21 cellular contexts compared by ENCODE assay signal in the genomic region with DNA sequence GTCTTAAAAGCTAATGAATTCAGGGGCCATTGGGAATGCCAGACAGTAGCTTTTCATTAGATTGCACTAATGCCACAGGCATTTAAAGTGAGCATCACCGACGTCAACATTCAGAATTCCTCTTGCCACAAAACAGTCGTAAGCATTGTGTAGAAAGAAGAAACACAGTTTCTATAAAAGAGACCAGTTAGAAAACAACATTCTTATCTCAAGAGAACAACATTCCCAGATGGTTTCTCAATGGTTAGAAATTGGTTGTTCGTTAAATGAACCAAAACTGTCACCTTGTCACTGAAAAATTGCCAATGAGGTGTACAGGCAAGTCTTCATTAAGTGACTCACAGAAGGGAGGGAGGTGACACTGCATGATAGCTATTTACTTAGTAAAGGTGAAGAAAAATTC.
A peak's percentile ranks its signal among the peaks of the same experiment; 100 is the strongest.
DNase-seq lines count a peak whose midpoint lies in the region; ATAC-seq and TF ChIP-seq lines count a peak whose summit lies in the region.
"Had no signal": no experiment of that assay in that cellular context is flagged by ENCODE, and none has a peak within 500 bp of the region (broad histone marks: within the 10 kb centered on the region; RNA-seq: fewer than 3 reads in every experiment).

No MANE protein-coding gene starts in this region.

- H3K4me3 ChIP-seq in cardiac muscle cell (no peak overlapping the region), astrocyte of the spinal cord (ENCODE audit: low read depth, low read length) (no peak overlapping the region), hepatocyte (no peak overlapping the region), Caco-2 (ENCODE audit: low read depth, low read length) (no peak overlapping the region)
- H3K4me3 ChIP-seq in CD8-positive, alpha-beta T cell (ENCODE audit: low read depth, low read length), result no peak overlapping the region
- H3K4me3 ChIP-seq: A549, heart left ventricle, SJCRH30, skin epidermis had no signal

- no peak for ATAC-seq in Right ventricle myocardium superior (ENCODE audit: poor library complexity)
- no peak for ATAC-seq in CD8-positive, alpha-beta T cell
- ATAC-seq: A549 had no signal

- H3K9me3 ChIP-seq in cardiac muscle cell (ENCODE audit: low read depth), result no peaks in the 10 kb centered on the region
- H3K9me3 ChIP-seq in hepatocyte (ENCODE audit: low read depth), result no peaks in the 10 kb centered on the region
- H3K9me3 ChIP-seq in Caco-2, result no peaks in the 10 kb centered on the region
- H3K9me3 ChIP-seq in CD8-positive, alpha-beta T cell (ENCODE audit: low read length), result no peaks in the 10 kb centered on the region
- H3K9me3 ChIP-seq: A549, heart left ventricle, SJCRH30 had no signal

- peaks cover 2% of the 10 kb centered on the region for H3K27me3 Mint-ChIP-seq in Caco-2 (ENCODE audit: insufficient read depth, unreplicated experiment)
- no peaks in the 10 kb centered on the region for H3K27me3 Mint-ChIP-seq in CD8-positive, alpha-beta T cell (ENCODE audit: low read depth)
- H3K27me3 Mint-ChIP-seq: activated CD4-positive, alpha-beta T cell treated with anti-CD3 and anti-CD28 coated beads, Interleukin-2, amount 10 ng/mL, durations not matched to agents 24 days and 14 days; activated naive CD8-positive, alpha-beta T cell treated with anti-CD3 and anti-CD28 coated beads for 36 hours had no signal

- H3K4me3 Mint-ChIP-seq in Caco-2 (ENCODE audit: unreplicated experiment), result no peak overlapping the region
- no peak overlapping the region for H3K4me3 Mint-ChIP-seq in CD8-positive, alpha-beta T cell
- H3K4me3 Mint-ChIP-seq: activated CD4-positive, alpha-beta T cell treated with anti-CD3 and anti-CD28 coated beads, Interleukin-2, amount 10 ng/mL, durations not matched to agents 24 days and 14 days; activated naive CD8-positive, alpha-beta T cell treated with anti-CD3 and anti-CD28 coated beads for 36 hours had no signal

- H3K36me3 Mint-ChIP-seq in Caco-2 (ENCODE audit: insufficient read depth, unreplicated experiment), result no peaks in the 10 kb centered on the region
- no peaks in the 10 kb centered on the region for H3K36me3 Mint-ChIP-seq in CD8-positive, alpha-beta T cell
- H3K36me3 Mint-ChIP-seq: activated naive CD8-positive, alpha-beta T cell treated with anti-CD3 and anti-CD28 coated beads for 36 hours had no signal

- no peak overlapping the region for H3K27ac Mint-ChIP-seq in Caco-2 (ENCODE audit: unreplicated experiment)
- no peak overlapping the region for H3K27ac Mint-ChIP-seq in CD8-positive, alpha-beta T cell
- H3K27ac Mint-ChIP-seq: activated CD4-positive, alpha-beta T cell treated with anti-CD3 and anti-CD28 coated beads, Interleukin-2, amount 10 ng/mL, durations not matched to agents 24 days and 14 days; activated naive CD8-positive, alpha-beta T cell treated with anti-CD3 and anti-CD28 coated beads for 36 hours had no signal

- H3K9me3 Mint-ChIP-seq in Caco-2 (ENCODE audit: unreplicated experiment), result no peaks in the 10 kb centered on the region
- no peaks in the 10 kb centered on the region for H3K9me3 Mint-ChIP-seq in CD8-positive, alpha-beta T cell
- H3K9me3 Mint-ChIP-seq: activated CD4-positive, alpha-beta T cell treated with anti-CD3 and anti-CD28 coated beads, Interleukin-2, amount 10 ng/mL, durations not matched to agents 24 days and 14 days; activated naive CD8-positive, alpha-beta T cell treated with anti-CD3 and anti-CD28 coated beads for 36 hours had no signal

- 49% methylated on average over 4 of the region's 4 CpGs for WGBS in hepatocyte (ENCODE audit: low lambda C conversion rate, missing lambda C conversion rate)

- H3K27ac ChIP-seq in cardiac muscle cell (peak overlapping the region; percentile 21), hepatocyte (peak overlapping the region; percentile 8)
- no peak overlapping the region for H3K27ac ChIP-seq in CD8-positive, alpha-beta T cell (ENCODE audit: low read depth, low read length)
- H3K27ac ChIP-seq: A549, heart left ventricle, SJCRH30, skin epidermis had no signal

- no peak overlapping the region for H2AFZ ChIP-seq in hepatocyte

- H3K4me2 ChIP-seq in hepatocyte, result no peak overlapping the region
- H3K4me2 ChIP-seq: A549 had no signal

- H4K20me1 ChIP-seq in hepatocyte (ENCODE audit: insufficient read depth, poor library complexity, severe bottlenecking), result no peaks in the 10 kb centered on the region

- no TSS peak for BruUV-seq in Caco-2 (replicated peaks; lab: Mats Ljungman, UMichigan)

- H3K4me1 ChIP-seq in cardiac muscle cell (ENCODE audit: low read depth), result peaks cover 14% of the 10 kb centered on the region
- H3K4me1 ChIP-seq in hepatocyte (ENCODE audit: insufficient read depth), result peaks cover 11% of the 10 kb centered on the region
- no peaks in the 10 kb centered on the region for H3K4me1 ChIP-seq in Caco-2
- no peaks in the 10 kb centered on the region for H3K4me1 ChIP-seq in CD8-positive, alpha-beta T cell (ENCODE audit: insufficient read depth, low read length)
- H3K4me1 ChIP-seq: A549, SJCRH30 had no signal

- H3K27me3 ChIP-seq in cardiac muscle cell (no peaks in the 10 kb centered on the region), hepatocyte (no peaks in the 10 kb centered on the region), Caco-2 (replicated peaks; ENCODE audit: control insufficient read depth, insufficient read depth, low read length) (no peaks in the 10 kb centered on the region)
- no peaks in the 10 kb centered on the region for H3K27me3 ChIP-seq in CD8-positive, alpha-beta T cell (ENCODE audit: insufficient read depth, low read length)
- H3K27me3 ChIP-seq: heart left ventricle, SJCRH30 had no signal

- TF ChIP-seq CTCF in cardiac muscle cell (IDR thresholded peaks at IDR 0.05; ENCODE audit: low read depth, low read length) (no peak), astrocyte of the spinal cord (IDR thresholded peaks at IDR 0.05; ENCODE audit: low read depth, low read length) (no peak), hepatocyte (IDR thresholded peaks at IDR 0.05; ENCODE audit: poor library complexity) (no peak), Caco-2 (IDR thresholded peaks at IDR 0.05; ENCODE audit: insufficient read depth in 1 of 2, low read depth in 1 of 2, low read length in 1 of 2, severe bottlenecking in 1 of 2, unreplicated experiment in 1 of 2) (no peak)
- no peak for TF ChIP-seq CTCF in CD8-positive, alpha-beta T cell (IDR thresholded peaks at IDR 0.05)

- peak in 1 of 2 donors; percentile 37 for DNase-seq in cardiac muscle cell (ENCODE audit: low read depth in 1 of 2, low spot score in 1 of 2)
- DNase-seq in Right ventricle myocardium superior, result no peak
- peak; percentile 73 for DNase-seq in astrocyte of the spinal cord (ENCODE audit: low read depth, low spot score)
- DNase-seq in hepatocyte (ENCODE audit: low spot score), result no peak
- DNase-seq in Caco-2, result no peak
- no peak for DNase-seq in CD8-positive, alpha-beta T cell
- no peak for DNase-seq in activated CD4-positive, alpha-beta T cell treated with anti-CD3 and anti-CD28 coated beads, Interleukin-2, amount 50 U/mL, for 1 hour
- DNase-seq in HK-2 (ENCODE audit: unreplicated experiment), result no peak
- DNase-seq: activated CD4-positive, alpha-beta T cell treated with anti-CD3 and anti-CD28 coated beads, Interleukin-2, amount 10 ng/mL, durations not matched to agents 24 days and 14 days; activated naive CD8-positive, alpha-beta T cell treated with anti-CD3 and anti-CD28 coated beads for 36 hours; activated T-cell treated with anti-CD3 and anti-CD28 coated beads, Interleukin-2, amount 50 U/mL, for 1 hour; Calu3; heart left ventricle; Kasumi-1; kidney; NCI-H1436 treated with DMSO at 0.1 percent for 48 hours; NCI-H226; nucleus accumbens; SJCRH30 had no signal

- in situ Hi-C loops in astrocyte of the spinal cord (cut with HindIII; ENCODE audit: low sequenced_read_pairs), result no loop called here

- POLR2A ChIA-PET in Caco-2 (lab: Charles Lee), result no interaction called here
- POLR2A ChIA-PET in CD8-positive, alpha-beta T cell (lab: Charles Lee), result no interaction called here

- no peaks in the 10 kb centered on the region for H3K9me2 ChIP-seq in hepatocyte (replicated peaks; ENCODE audit: insufficient read depth)

- no peaks in the 10 kb centered on the region for H3K79me2 ChIP-seq in hepatocyte

- H3K36me3 ChIP-seq in cardiac muscle cell (no peaks in the 10 kb centered on the region), hepatocyte (replicated peaks; ENCODE audit: insufficient read depth, low read depth) (no peaks in the 10 kb centered on the region), Caco-2 (ENCODE audit: control insufficient read depth, insufficient read depth, low read length) (no peaks in the 10 kb centered on the region)
- no peaks in the 10 kb centered on the region for H3K36me3 ChIP-seq in CD8-positive, alpha-beta T cell (ENCODE audit: insufficient read depth, low read length)
- H3K36me3 ChIP-seq: heart left ventricle, SJCRH30 had no signal

- CTCF ChIA-PET in Caco-2 (lab: Charles Lee), result no interaction called here
- CTCF ChIA-PET in CD8-positive, alpha-beta T cell (lab: Charles Lee), result no interaction called here

- intact Hi-C loops in Right ventricle myocardium superior (cut with DNase I) (no loop called here), Caco-2 (cut with micrococcal nuclease; ENCODE audit: unreplicated experiment) (no loop called here)
- intact Hi-C loops in CD8-positive, alpha-beta T cell (cut with DNase I, micrococcal nuclease), result no loop called here

- no peaks in the 10 kb centered on the region for H3K4me1 Mint-ChIP-seq in Caco-2 (ENCODE audit: low read depth, unreplicated experiment)
- H3K4me1 Mint-ChIP-seq in CD8-positive, alpha-beta T cell (ENCODE audit: low read depth), result no peaks in the 10 kb centered on the region
- H3K4me1 Mint-ChIP-seq: activated CD4-positive, alpha-beta T cell treated with anti-CD3 and anti-CD28 coated beads, Interleukin-2, amount 10 ng/mL, durations not matched to agents 24 days and 14 days; activated naive CD8-positive, alpha-beta T cell treated with anti-CD3 and anti-CD28 coated beads for 36 hours had no signal
